In genomic region chr17:82494236-82495055, GRCh38 we compare ENCODE assay signal across 1 cellular context.
TF ChIP-seq lines count a peak whose summit lies in the region.

No MANE protein-coding gene starts in this region.

TF ChIP-seq in HEK293, 187 proteins besides CTCF, POLR2A, EP300 and RAD21 (continued from another document and continues in another):
- TF ChIP-seq HIC1 (tag by site-specific recombination; IDR thresholded peaks at IDR 0.05): peak; percentile 100
- 0 out of 2 replicates have a peak, but pooled peaks have one; percentile 1 for TF ChIP-seq ZNF266 (tag by site-specific recombination; IDR thresholded peaks at IDR 0.05; ENCODE audit: low read depth)
- TF ChIP-seq ZBTB10 (tag by site-specific recombination; IDR thresholded peaks at IDR 0.05): peak; percentile 79
- no peak for TF ChIP-seq HOXC10 (CRISPR knock-in tag; IDR thresholded peaks at IDR 0.05)
- TF ChIP-seq ZNF600 (tag by site-specific recombination; IDR thresholded peaks at IDR 0.05): peak; percentile 96
- TF ChIP-seq ZBTB44 (tag by site-specific recombination; IDR thresholded peaks at IDR 0.05): peak; percentile 47; the same call in 1 of the 2 replicates
- peak; percentile 57; the same call in 1 of the 2 replicates for TF ChIP-seq REPIN1 (tag by site-specific recombination; IDR thresholded peaks at IDR 0.05; ENCODE audit: low read depth)
- no peak for TF ChIP-seq ZNF433 (tag by site-specific recombination; IDR thresholded peaks at IDR 0.05; ENCODE audit: low read depth)
- peak; percentile 32 for TF ChIP-seq ZNF518A (tag by site-specific recombination; conservative IDR thresholded peaks at IDR 0.05; ENCODE audit: low read depth)
- TF ChIP-seq ZNF24 (tag by site-specific recombination; IDR thresholded peaks at IDR 0.05): no peak; the same call in 1 of the 2 replicates
- TF ChIP-seq ZNF366 (tag by site-specific recombination; conservative IDR thresholded peaks at IDR 0.05): peak; percentile 98
- TF ChIP-seq ZNF398 (tag by site-specific recombination; IDR thresholded peaks at IDR 0.05): peak; percentile 81
- TF ChIP-seq ZNF132 (tag by site-specific recombination; IDR thresholded peaks at IDR 0.05; ENCODE audit: borderline replicate concordance): no peak
- TF ChIP-seq ZNF302 (tag by site-specific recombination; IDR thresholded peaks at IDR 0.05; ENCODE audit: low read depth): no peak
- no peak for TF ChIP-seq ZNF26 (tag by site-specific recombination; IDR thresholded peaks at IDR 0.05)
- TF ChIP-seq ZNF544 (tag by site-specific recombination; IDR thresholded peaks at IDR 0.05): no peak
- TF ChIP-seq ZNF391 (tag by site-specific recombination; IDR thresholded peaks at IDR 0.05; ENCODE audit: borderline replicate concordance, low read depth): peak; percentile 96; the same call in 1 of the 2 replicates
- TF ChIP-seq ZSCAN30 (tag by site-specific recombination; IDR thresholded peaks at IDR 0.05): peak; percentile 98
- no peak for TF ChIP-seq ZNF211 (tag by site-specific recombination; IDR thresholded peaks at IDR 0.05; ENCODE audit: low read depth)
- no peak for TF ChIP-seq ZNF239 (tag by site-specific recombination; IDR thresholded peaks at IDR 0.05)
- peak; percentile 94; the same call in 1 of the 2 replicates for TF ChIP-seq ZNF324 (tag by site-specific recombination; IDR thresholded peaks at IDR 0.05)
- peak; percentile 93 for TF ChIP-seq ZNF692 (tag by site-specific recombination; IDR thresholded peaks at IDR 0.05)
- TF ChIP-seq ZNF677 (tag by site-specific recombination; IDR thresholded peaks at IDR 0.05): 0 out of 2 replicates have a peak, but pooled peaks have one; percentile 1
- no peak for TF ChIP-seq ZNF148 (tag by site-specific recombination; IDR thresholded peaks at IDR 0.05; ENCODE audit: borderline replicate concordance)
- no peak for TF ChIP-seq ZNF274 (IDR thresholded peaks at IDR 0.05; ENCODE audit: low read length)
- no peak for TF ChIP-seq ZNF274 (tag by site-specific recombination; IDR thresholded peaks at IDR 0.05; ENCODE audit: borderline replicate concordance)
- TF ChIP-seq ZBTB17 (tag by site-specific recombination; IDR thresholded peaks at IDR 0.05): peak; percentile 98
- TF ChIP-seq ATF2 (tag by site-specific recombination; IDR thresholded peaks at IDR 0.05; ENCODE audit: low read depth): no peak
- peak; percentile 68 for TF ChIP-seq ZNF335 (tag by site-specific recombination; conservative IDR thresholded peaks at IDR 0.05)
- 0 out of 2 replicates have a peak, but pooled peaks have one; percentile 78 for TF ChIP-seq SALL2 (tag by site-specific recombination; IDR thresholded peaks at IDR 0.05; ENCODE audit: borderline replicate concordance)
- TF ChIP-seq KLF1 (tag by site-specific recombination; IDR thresholded peaks at IDR 0.05): 0 out of 2 replicates have a peak, but pooled peaks have one; percentile 19
- no peak for TF ChIP-seq ZNF785 (tag by site-specific recombination; IDR thresholded peaks at IDR 0.05)
